22 cellular contexts compared by ENCODE assay signal in genomic region chr10:113524539-113525490, GRCh38. TPM values are rescaled to one million over a fixed set of nuclear protein-coding genes. Genes with fewer than 3 reads are reported as not detected.
DNase-seq lines count a peak whose midpoint lies in the region; ATAC-seq, FAIRE-seq and TF ChIP-seq lines count a peak whose summit lies in the region.
"Had no signal": no experiment of that assay in that cellular context is flagged by ENCODE, and none has a peak within 500 bp of the region (broad histone marks: within the 10 kb centered on the region; RNA-seq: fewer than 3 reads in every experiment).

No MANE protein-coding gene starts in this region.

- H3K27me3 ChIP-seq in K562 (ENCODE audit: control insufficient read depth in 2 of 2, insufficient read depth in 2 of 2, low read length in 2 of 2), result peaks cover 0 to 5% of the 10 kb centered on the region in 2 experiments; a peak in 1 of 5 replicates
- 0 out of 5 replicates have a peak, but pooled peaks cover 0 to 9% of the 10 kb centered on the region in 2 experiments for H3K27me3 ChIP-seq in HepG2 (ENCODE audit: control insufficient read depth in 1 of 2, insufficient read depth in 2 of 2, low read length in 2 of 2)
- H3K27me3 ChIP-seq in naive thymus-derived CD4-positive, alpha-beta T cell (ENCODE audit: control insufficient read depth in 2 of 2, insufficient read depth in 2 of 2, low read length in 2 of 2), result no peaks in the 10 kb centered on the region
- H3K27me3 ChIP-seq: upper lobe of left lung had no signal

- CTCF ChIA-PET in K562 (lab: Yijun Ruan, JAX; ENCODE audit: low intra/inter-chr PET ratio), result no interaction called here
- CTCF ChIA-PET in HepG2 (lab: Yijun Ruan, JAX; ENCODE audit: low intra/inter-chr PET ratio, low total read pairs), result no interaction called here
- CTCF ChIA-PET in naive thymus-derived CD4-positive, alpha-beta T cell (lab: Charles Lee), result no interaction called here

- POLR2A ChIA-PET in K562 (lab: Yijun Ruan, JAX) (interaction anchor here (0.6 kb wide), 1 partner anchor 64 kb away, joined by 3 read pairs; no protein-coding TSS in a partner anchor), HepG2 (lab: Yijun Ruan, JAX) (no interaction called here)
- POLR2A ChIA-PET in naive thymus-derived CD4-positive, alpha-beta T cell (lab: Charles Lee), result no interaction called here

- H3K4me2 ChIP-seq in K562 (ENCODE audit: insufficient read depth, low read length) (no peak overlapping the region), HepG2 (ENCODE audit: low read depth, low read length) (no peak overlapping the region)

- H3K79me2 ChIP-seq in K562 (ENCODE audit: control insufficient read depth, insufficient read depth, low read length) (no peaks in the 10 kb centered on the region), HepG2 (ENCODE audit: insufficient read depth, low read length) (no peaks in the 10 kb centered on the region)
- H3K79me2 ChIP-seq: parathyroid adenoma had no signal

- H4K20me1 ChIP-seq in K562 (replicated peaks; ENCODE audit: control insufficient read depth, insufficient read depth, low read length), result 0 out of 2 replicates have a peak, but pooled peaks cover 2% of the 10 kb centered on the region
- no peaks in the 10 kb centered on the region for H4K20me1 ChIP-seq in HepG2 (ENCODE audit: insufficient read depth, low read length)

- TF ChIP-seq EP300 in K562 (IDR thresholded peaks at IDR 0.05; ENCODE audit: low read length), result no peak
- TF ChIP-seq EP300 in HepG2 (IDR thresholded peaks at IDR 0.05; ENCODE audit: low read depth in 2 of 2, low read length in 2 of 2), result no peak
- no peak for TF ChIP-seq EP300 in HepG2 (CRISPR knock-in tag; IDR thresholded peaks at IDR 0.05; ENCODE audit: borderline replicate concordance)

- H3K9me1 ChIP-seq in K562 (ENCODE audit: control insufficient read depth, insufficient read depth, low read length), result no peaks in the 10 kb centered on the region

- H3K27me3 Mint-ChIP-seq in naive thymus-derived CD4-positive, alpha-beta T cell, result peaks cover 0 to 17% (median 9%) of the 10 kb centered on the region in 5 donors

- intact Hi-C loops in K562 (cut with micrococcal nuclease), result loop anchor here (5.0 kb wide), 1 partner anchor 73 kb away; no protein-coding TSS in a partner anchor
- intact Hi-C loops in HepG2 (cut with micrococcal nuclease; ENCODE audit: unreplicated experiment), result no loop called here
- intact Hi-C loops in naive thymus-derived CD4-positive, alpha-beta T cell (cut with micrococcal nuclease), result loop anchor here in 1 of 2 donors (10.0 kb wide), 1 partner anchor 1050 kb away; no protein-coding TSS in a partner anchor
- intact Hi-C loops in kidney (cut with DNase I), result no loop called here

- FAIRE-seq in K562 (lab: Jason Lieb, UNC) (no peak), HepG2 (lab: Jason Lieb, UNC) (no peak), kidney (lab: Jason Lieb, UNC) (no peak)

- H3K36me3 ChIP-seq in K562 (ENCODE audit: control insufficient read depth, insufficient read depth, low read length) (no peaks in the 10 kb centered on the region), HepG2 (replicated peaks in 1 of 2; ENCODE audit: control insufficient read depth in 1 of 2, insufficient read depth in 2 of 2, low read length in 2 of 2) (no peaks in the 10 kb centered on the region), kidney (ENCODE audit: control insufficient read depth in 1 of 2, insufficient read depth in 2 of 2, low read length in 2 of 2) (no peaks in the 10 kb centered on the region)
- H3K36me3 ChIP-seq in naive thymus-derived CD4-positive, alpha-beta T cell (ENCODE audit: control insufficient read depth in 2 of 3, insufficient read depth in 3 of 3, low read length in 3 of 3), result no peaks in the 10 kb centered on the region
- H3K36me3 ChIP-seq: spleen, upper lobe of left lung had no signal

- H2AFZ ChIP-seq in K562 (ENCODE audit: low read depth, low read length), result no peak overlapping the region
- no peak overlapping the region for H2AFZ ChIP-seq in HepG2 (ENCODE audit: low read length)
- H2AFZ ChIP-seq: parathyroid adenoma had no signal

- no peak for TF ChIP-seq RAD21 in K562 (CRISPR knock-in tag; conservative IDR thresholded peaks at IDR 0.05 in 1 of 2, IDR thresholded peaks at IDR 0.05 in 1 of 2)
- no peak for TF ChIP-seq RAD21 in HepG2 (CRISPR knock-in tag; IDR thresholded peaks at IDR 0.05)

- H3K27ac Mint-ChIP-seq in naive thymus-derived CD4-positive, alpha-beta T cell, result no peak overlapping the region
- H3K27ac Mint-ChIP-seq: activated naive CD8-positive, alpha-beta T cell treated with anti-CD3 and anti-CD28 coated beads, Interleukin-2, amount 50 U/mL, for 24 hours; stimulated activated memory B cell treated with anti-CD40 and anti-IgM and Interleukin-4, amounts not matched to agents 10 μg/mL and 1 μg/mL and 100 μg/mL, for 72 hours had no signal

- BruUV-seq in K562 (replicated peaks; lab: Mats Ljungman, UMichigan) (no TSS peak), HepG2 (replicated peaks; lab: Mats Ljungman, UMichigan) (no TSS peak)

- TF ChIP-seq POLR2A in K562 (conservative IDR thresholded peaks at IDR 0.05), result no peak
- TF ChIP-seq POLR2A in HepG2 (IDR thresholded peaks at IDR 0.05; ENCODE audit: insufficient read depth in 1 of 2, low read depth in 2 of 2, low read length in 2 of 2), result no peak

- H3K36me3 Mint-ChIP-seq in naive thymus-derived CD4-positive, alpha-beta T cell, result no peaks in the 10 kb centered on the region
- H3K36me3 Mint-ChIP-seq: stimulated activated memory B cell treated with anti-CD40 and anti-IgM and Interleukin-4, amounts not matched to agents 10 μg/mL and 1 μg/mL and 100 μg/mL, for 72 hours had no signal

- ATAC-seq in K562 (no peak), HepG2 (no peak), HG03196 (IDR thresholded peaks at IDR 0.05; ENCODE audit: unreplicated experiment) (no peak)
- no peak for ATAC-seq in naive thymus-derived CD4-positive, alpha-beta T cell
- ATAC-seq: activated naive CD8-positive, alpha-beta T cell treated with anti-CD3 and anti-CD28 coated beads, Interleukin-2, amount 50 U/mL, for 24 hours; left ventricle myocardium superior; stimulated activated memory B cell treated with anti-CD40 and anti-IgM and Interleukin-4, amounts not matched to agents 10 μg/mL and 1 μg/mL and 100 μg/mL, for 72 hours had no signal

- no peaks in the 10 kb centered on the region for H3K9me3 Mint-ChIP-seq in naive thymus-derived CD4-positive, alpha-beta T cell
- H3K9me3 Mint-ChIP-seq: activated naive CD8-positive, alpha-beta T cell treated with anti-CD3 and anti-CD28 coated beads, Interleukin-2, amount 50 U/mL, for 24 hours; stimulated activated memory B cell treated with anti-CD40 and anti-IgM and Interleukin-4, amounts not matched to agents 10 μg/mL and 1 μg/mL and 100 μg/mL, for 72 hours had no signal

- in situ Hi-C loops in K562 (cut with MboI) (no loop called here), HepG2 (cut with HindIII; ENCODE audit: extremely low pct_ligation_motif_present, low pct_unique_long_range_greater_than_20kb) (no loop called here)

- no peaks in the 10 kb centered on the region for H3K4me1 ChIP-seq in K562 (replicated peaks in 1 of 2; ENCODE audit: control insufficient read depth in 2 of 2, insufficient read depth in 2 of 2, low read length in 2 of 2)
- no peaks in the 10 kb centered on the region for H3K4me1 ChIP-seq in HepG2 (ENCODE audit: insufficient read depth, low read length)
- H3K4me1 ChIP-seq in naive thymus-derived CD4-positive, alpha-beta T cell (ENCODE audit: control insufficient read depth in 2 of 2, insufficient read depth in 2 of 2, low read length in 2 of 2), result no peaks in the 10 kb centered on the region
- H3K4me1 ChIP-seq in kidney (ENCODE audit: control insufficient read depth in 1 of 2, insufficient read depth in 1 of 2, low read depth in 1 of 2, low read length in 2 of 2), result peaks cover 0 to 9% of the 10 kb centered on the region in 2 donors
- H3K4me1 ChIP-seq: Caco-2, parathyroid adenoma had no signal

- H3K4me1 Mint-ChIP-seq in naive thymus-derived CD4-positive, alpha-beta T cell, result no peaks in the 10 kb centered on the region
- H3K4me1 Mint-ChIP-seq: activated naive CD8-positive, alpha-beta T cell treated with anti-CD3 and anti-CD28 coated beads, Interleukin-2, amount 50 U/mL, for 24 hours; stimulated activated memory B cell treated with anti-CD40 and anti-IgM and Interleukin-4, amounts not matched to agents 10 μg/mL and 1 μg/mL and 100 μg/mL, for 72 hours had no signal

- H3K9ac ChIP-seq in K562 (ENCODE audit: insufficient read depth in 1 of 2, low read depth in 2 of 2, low read length in 2 of 2) (no peak overlapping the region), HepG2 (ENCODE audit: insufficient read depth, low read depth, low read length) (no peak overlapping the region), kidney (ENCODE audit: low read length in 2 of 2) (no peak overlapping the region)
- H3K9ac ChIP-seq: parathyroid adenoma had no signal

- DNase-seq in AG08395 (ENCODE audit: low spot score) (peak; percentile 74), H4 (ENCODE audit: low spot score) (peak; percentile 26), K562 (ENCODE audit: extremely low read depth in 1 of 4, low spot score in 3 of 4) (no peak), HepG2 (ENCODE audit: low spot score) (no peak), kidney (no peak)
- DNase-seq in stimulated activated CD4-positive, alpha-beta T cell treated with anti-CD3 and anti-CD28 coated beads, Interleukin-4, amount 100 ng/mL, for 4 hours, result no peak
- DNase-seq in naive thymus-derived CD4-positive, alpha-beta T cell, result no peak
- DNase-seq: activated CD4-positive, alpha-beta T cell treated with anti-CD3 and anti-CD28 coated beads, Interleukin-2, amount 50 U/mL, for 4 hours; activated naive CD8-positive, alpha-beta T cell treated with anti-CD3 and anti-CD28 coated beads, Interleukin-2, amount 50 U/mL, for 24 hours; activated T-cell treated with anti-CD3 and anti-CD28 coated beads, Interleukin-2, amount 50 U/mL, for 48 hours; central memory CD4-positive, alpha-beta T cell; effector CD8-positive, alpha-beta T cell; left ventricle myocardium superior; NCI-H774; RPMI8226; spleen had no signal

- 9% methylated on average over 9 of the region's 11 CpGs for WGBS in K562 (ENCODE audit: insufficient coverage, low coverage, missing lambda C conversion rate)
- 56% methylated on average over 10 of the region's 11 CpGs for WGBS in HepG2 (ENCODE audit: low lambda C conversion rate)

- H3K4me3 ChIP-seq in K562, result no peak overlapping the region
- no peak overlapping the region for H3K4me3 ChIP-seq in HepG2 (replicated peaks in 1 of 3; ENCODE audit: insufficient read depth in 1 of 3, low read depth in 2 of 3, low read length in 3 of 3)
- no peak overlapping the region for H3K4me3 ChIP-seq in naive thymus-derived CD4-positive, alpha-beta T cell (ENCODE audit: low read length)
- H3K4me3 ChIP-seq in kidney (ENCODE audit: low read length in 2 of 2), result no peak overlapping the region
- H3K4me3 ChIP-seq: spleen, upper lobe of left lung had no signal

- TF ChIP-seq CTCF in K562 (IDR thresholded peaks at IDR 0.05 in 2 of 3, conservative IDR thresholded peaks at IDR 0.05 in 1 of 3; ENCODE audit: insufficient read depth in 2 of 3, low read depth in 1 of 3, low read length in 3 of 3) (no peak), HepG2 (CRISPR knock-in tag; IDR thresholded peaks at IDR 0.05) (no peak), kidney (IDR thresholded peaks at IDR 0.05; ENCODE audit: borderline replicate concordance, extremely low read depth, insufficient read depth) (no peak)

- no peak overlapping the region for H3K4me3 Mint-ChIP-seq in naive thymus-derived CD4-positive, alpha-beta T cell
- H3K4me3 Mint-ChIP-seq: activated naive CD8-positive, alpha-beta T cell treated with anti-CD3 and anti-CD28 coated beads, Interleukin-2, amount 50 U/mL, for 24 hours; stimulated activated memory B cell treated with anti-CD40 and anti-IgM and Interleukin-4, amounts not matched to agents 10 μg/mL and 1 μg/mL and 100 μg/mL, for 72 hours had no signal

- H3K27ac ChIP-seq in K562 (ENCODE audit: extremely low read depth, low read depth, low read length) (no peak overlapping the region), HepG2 (ENCODE audit: extremely low read length, insufficient read depth, low read length) (no peak overlapping the region), kidney (ENCODE audit: low read depth in 2 of 2, low read length in 2 of 2) (no peak overlapping the region)
- H3K27ac ChIP-seq in naive thymus-derived CD4-positive, alpha-beta T cell (ENCODE audit: low read depth, low read length), result no peak overlapping the region
- H3K27ac ChIP-seq: parathyroid adenoma, spleen, upper lobe of left lung had no signal

- no peaks in the 10 kb centered on the region for H3K9me3 ChIP-seq in K562 (replicated peaks; ENCODE audit: control insufficient read depth, insufficient read depth, low read depth, low read length)
- H3K9me3 ChIP-seq in HepG2 (ENCODE audit: low read length), result no peaks in the 10 kb centered on the region
- no peaks in the 10 kb centered on the region for H3K9me3 ChIP-seq in naive thymus-derived CD4-positive, alpha-beta T cell (ENCODE audit: control insufficient read depth in 2 of 3, low read length in 3 of 3)
- no peaks in the 10 kb centered on the region for H3K9me3 ChIP-seq in kidney (ENCODE audit: control insufficient read depth in 1 of 2, low read length in 2 of 2)
- H3K9me3 ChIP-seq: Caco-2, spleen, upper lobe of left lung had no signal

RNA-seq across cellular contexts. Expression of gene HABP2, which starts 28.0 kb away (rescaled TPM):
- not detected in 2 replicates for total RNA-seq in H4 (2014; rRNA removed; shearing (Covaris generic))
- not detected in 2 replicates for total RNA-seq in K562 (2011; cell fraction: chromatin; rRNA removed; ENCODE audit: low replicate concordance)
- total RNA-seq in K562 (2011; cell fraction: nucleolus; rRNA removed), result not detected in 2 replicates
- total RNA-seq in K562 (2011; cell fraction: nucleoplasm; rRNA removed), result not detected in 2 replicates
- total RNA-seq in K562 (2014; rRNA removed) (not detected in 2 replicates), K562 (2014; rRNA removed; fragmentation: Illumina TruSeq; extraction: Trizol) (not detected in 2 replicates), K562 (2015; rRNA removed; fragmentation: Illumina TruSeq; extraction: Trizol) (not detected in 2 replicates), K562 (2021) (0.07 and 0.09 TPM in 2 replicates), HepG2 (2016; rRNA removed; fragmentation: Illumina TruSeq; extraction: Trizol) (0.13 TPM in 1 of 2 replicates, not detected in the other), kidney (25.6 TPM)
- polyA plus RNA-seq in K562 (2011; rRNA removed) (not detected in 2 replicates), K562 (2014; fragmentation: Illumina TruSeq; extraction: Trizol) (not detected in 2 replicates), K562 (2014; fragmentation: Nextera tagmentation; extraction: Ambion mirVana) (not detected), K562 (2014; rRNA removed) (0.05 TPM in 1 of 2 replicates, not detected in the other), HepG2 (2011; rRNA removed) (0.12 TPM in 2 replicates), kidney (ENCODE audit: insufficient read depth, low read depth, low replicate concordance) (27.4 TPM)
- polyA plus RNA-seq in K562 (2011; cell fraction: cytosol; rRNA removed), result not detected in 2 replicates
- not detected in 2 replicates for polyA plus RNA-seq in K562 (2011; cell fraction: nucleus; rRNA removed)
- polyA plus RNA-seq in K562 (2012), result 0.03 TPM in 1 of 2 replicates, not detected in the other
- polyA minus RNA-seq in K562 (2011; rRNA and poly(A)+ RNA removed), result not detected in 2 replicates
- not detected in 2 replicates for polyA minus RNA-seq in K562 (2011; cell fraction: cytosol; rRNA and poly(A)+ RNA removed)
- not detected in 2 replicates for polyA minus RNA-seq in K562 (2011; cell fraction: nucleus; rRNA and poly(A)+ RNA removed)
- not detected in 2 replicates for total RNA-seq in HepG2 (2016; cell fraction: cytosol; rRNA removed; fragmentation: Illumina TruSeq; extraction: Trizol; ENCODE audit: low read depth)
- total RNA-seq in HepG2 (2016; cell fraction: insoluble cytoplasmic fraction; rRNA removed; fragmentation: Illumina TruSeq; extraction: Trizol), result 0.04 and 0.06 TPM in 2 replicates
- not detected in 2 replicates for total RNA-seq in HepG2 (2016; cell fraction: membrane; rRNA removed; fragmentation: Illumina TruSeq; extraction: Trizol)
- 0.16 TPM in 1 of 2 replicates, not detected in the other for total RNA-seq in HepG2 (2016; cell fraction: nucleus; rRNA removed; fragmentation: Illumina TruSeq; extraction: Trizol)
- polyA plus RNA-seq in HepG2 (2011; cell fraction: cytosol; rRNA removed), result 0.10 and 0.11 TPM in 2 replicates
- polyA plus RNA-seq in HepG2 (2011; cell fraction: nucleus; rRNA removed), result 0.03 and 0.06 TPM in 2 replicates
- polyA plus RNA-seq in HepG2 (2012), result 0.04 TPM in 1 of 2 replicates, not detected in the other
- polyA plus RNA-seq in HepG2 (2016; cell fraction: cytosol; fragmentation: Illumina TruSeq; extraction: Trizol; ENCODE audit: low read depth), result not detected in 2 replicates
- polyA plus RNA-seq in HepG2 (2016; cell fraction: insoluble cytoplasmic fraction; fragmentation: Illumina TruSeq; extraction: Trizol; ENCODE audit: low read depth), result not detected in 2 replicates
- not detected in 2 replicates for polyA plus RNA-seq in HepG2 (2016; cell fraction: membrane; fragmentation: Illumina TruSeq; extraction: Trizol; ENCODE audit: low read depth)
- not detected in 2 replicates for polyA plus RNA-seq in HepG2 (2016; cell fraction: nucleus; fragmentation: Illumina TruSeq; extraction: Trizol; ENCODE audit: insufficient read depth, low read depth)
- polyA minus RNA-seq in HepG2 (2011; rRNA and poly(A)+ RNA removed; ENCODE audit: low replicate concordance), result not detected in 2 replicates
- polyA minus RNA-seq in HepG2 (2011; cell fraction: cytosol; rRNA and poly(A)+ RNA removed), result not detected in 2 replicates
- not detected in 2 replicates for polyA minus RNA-seq in HepG2 (2011; cell fraction: nucleus; rRNA and poly(A)+ RNA removed)
- total RNA-seq in naive thymus-derived CD4-positive, alpha-beta T cell, result not detected
- polyA plus RNA-seq in naive thymus-derived CD4-positive, alpha-beta T cell, result not detected
- total RNA-seq: left ventricle myocardium superior, myocyte, spleen had no signal
- polyA plus RNA-seq: spleen had no signal

Comparison
In these comparisons a context has a peak if more than half of its experiments do, and no peak if none do; other contexts are left out.
1. DNase-seq: peak in AG08395 (single experiment) and H4 (single experiment); none in K562 (0 of 4), HepG2 (single experiment), stimulated activated CD4-positive, alpha-beta T cell treated with anti-CD3 and anti-CD28 coated beads, Interleukin-4, amount 100 ng/mL, for 4 hours (0 of 2), naive thymus-derived CD4-positive, alpha-beta T cell (0 of 9) and kidney (single experiment).
2. RNA of gene HABP2, which starts 28.0 kb away (total RNA-seq): 25.6 TPM in kidney (single experiment); 0.04 to 0.16 TPM in HepG2, 0.07 to 0.09 TPM in K562, not detected in H4 and not detected in naive thymus-derived CD4-positive, alpha-beta T cell; every median in the first group is over 10 times any median in the second.